16 cellular contexts compared by ENCODE assay signal in the genomic region with DNA sequence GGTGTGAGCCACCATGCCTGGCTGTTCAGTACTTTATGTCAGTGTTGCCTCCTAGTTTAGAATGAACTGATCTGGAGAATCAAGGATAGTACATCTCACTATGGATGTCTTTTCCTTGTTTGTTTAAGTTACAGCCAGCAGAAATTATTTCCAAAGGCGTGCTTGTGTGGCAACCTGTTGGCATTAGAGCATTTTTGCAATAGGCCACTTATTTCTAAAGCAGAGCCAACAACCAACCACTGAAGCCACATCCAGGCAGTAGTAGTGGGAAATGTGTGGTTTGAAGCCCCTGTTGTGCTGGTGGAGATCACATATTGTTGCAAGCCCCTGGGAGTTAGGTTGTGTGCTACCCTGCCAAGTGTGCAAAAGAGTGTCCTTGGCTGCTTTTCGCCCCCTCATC. TPM values are rescaled to one million over a fixed set of nuclear protein-coding genes. Genes with fewer than 3 reads are reported as not detected.
A peak's percentile ranks its signal among the peaks of the same experiment; 100 is the strongest.
DNase-seq lines count a peak whose midpoint lies in the region; ATAC-seq, FAIRE-seq and TF ChIP-seq lines count a peak whose summit lies in the region.
"Had no signal": no experiment of that assay in that cellular context is flagged by ENCODE, and none has a peak within 500 bp of the region (broad histone marks: within the 10 kb centered on the region; RNA-seq: fewer than 3 reads in every experiment).

No MANE protein-coding gene starts in this region.

- ATAC-seq in IMR-90 (ENCODE audit: low read depth) = no peak
- no peak for ATAC-seq in K562
- peak in 3 of 4 donors; percentile 3 to 27 (median 5) for ATAC-seq in right lobe of liver
- no peak for ATAC-seq in HG03139 (IDR thresholded peaks at IDR 0.05; ENCODE audit: unreplicated experiment)
- ATAC-seq in stimulated activated naive CD8-positive, alpha-beta T cell treated with anti-CD3 and anti-CD28 coated beads, Interleukin-15, Interleukin-2, amounts not matched to agents 100 U/mL and 50 U/mL, for 24 hours = no peak

- no peak overlapping the region for H3K14ac ChIP-seq in IMR-90 (replicated peaks; ENCODE audit: low read depth, low read length)

- H3K4me1 Mint-ChIP-seq in osteocyte (ENCODE audit: unreplicated experiment) = peaks cover 45% of the 10 kb centered on the region
- H3K4me1 Mint-ChIP-seq in glutamatergic neuron (ENCODE audit: low read depth, unreplicated experiment) = peaks cover 11% of the 10 kb centered on the region

- peaks cover 13 to 48% of the 10 kb centered on the region in 2 experiments for H3K79me1 ChIP-seq in IMR-90 (ENCODE audit: low read depth in 1 of 2, low read length in 2 of 2)

- TF ChIP-seq EP300 in K562 (IDR thresholded peaks at IDR 0.05; ENCODE audit: low read length) = no peak

- H3K36me3 ChIP-seq in IMR-90 (ENCODE audit: control insufficient read depth, insufficient read depth, low read length) = no peaks in the 10 kb centered on the region
- no peaks in the 10 kb centered on the region for H3K36me3 ChIP-seq in K562 (ENCODE audit: control insufficient read depth, insufficient read depth, low read length)
- H3K36me3 ChIP-seq in right lobe of liver = no peaks in the 10 kb centered on the region
- H3K36me3 ChIP-seq in tibial artery = no peaks in the 10 kb centered on the region
- H3K36me3 ChIP-seq: SJCRH30 had no signal

- H3K23ac ChIP-seq in IMR-90 (ENCODE audit: low read depth, low read length) = peak overlapping the region; percentile 41; the same call in 1 of the 2 replicates

- TF ChIP-seq CTCF in IMR-90 (conservative IDR thresholded peaks at IDR 0.05; ENCODE audit: low read depth, low read length) = no peak
- TF ChIP-seq CTCF in K562 (IDR thresholded peaks at IDR 0.05 in 2 of 3, conservative IDR thresholded peaks at IDR 0.05 in 1 of 3; ENCODE audit: insufficient read depth in 2 of 3, low read depth in 1 of 3, low read length in 3 of 3) = no peak
- no peak for TF ChIP-seq CTCF in right lobe of liver (IDR thresholded peaks at IDR 0.05)
- no peak for TF ChIP-seq CTCF in tibial artery (IDR thresholded peaks at IDR 0.05)
- TF ChIP-seq CTCF in osteocyte (IDR thresholded peaks at IDR 0.05) = no peak
- TF ChIP-seq CTCF in glutamatergic neuron (IDR thresholded peaks at IDR 0.05; ENCODE audit: partially characterized antibody, unreplicated experiment) = no peak

- no peak for DNase-seq in IMR-90
- no peak for DNase-seq in K562 (ENCODE audit: extremely low read depth in 1 of 4, low spot score in 3 of 4)
- DNase-seq in right lobe of liver = peak in 1 of 3 donors; percentile 57
- DNase-seq in tibial artery = no peak
- DNase-seq in osteocyte (ENCODE audit: extremely low spot score, unreplicated experiment) = no peak
- DNase-seq in stimulated activated naive CD8-positive, alpha-beta T cell treated with anti-CD3 and anti-CD28 coated beads, Interleukin-15, Interleukin-2, amounts not matched to agents 100 U/mL and 50 U/mL, for 24 hours = no peak
- DNase-seq in glutamatergic neuron = no peak
- DNase-seq: activated effector memory CD4-positive, alpha-beta T cell treated with anti-CD3 and anti-CD28 coated beads, Interleukin-2, amount 50 U/mL, for 16 hours; erythroblast; head of caudate nucleus; NCI-H1694 treated with DMSO at 0.1 percent for 48 hours; retina; SJCRH30; stimulated activated CD4-positive, alpha-beta T cell treated with anti-CD3 and anti-CD28 coated beads, Interleukin-2, amount 100 ng/mL, for 24 hours had no signal

- POLR2A ChIA-PET in IMR-90 (lab: Charles Lee; ENCODE audit: unreplicated experiment) (no interaction called here), K562 (lab: Yijun Ruan, JAX) (interaction anchor here (0.7 to 1.3 kb wide), 2 partner anchors 9 to 13 kb away, joined by 3 to 4 read pairs; no protein-coding TSS in a partner anchor)

- H3K27me3 Mint-ChIP-seq in osteocyte (ENCODE audit: unreplicated experiment) (no peaks in the 10 kb centered on the region), glutamatergic neuron (ENCODE audit: unreplicated experiment) (peaks cover 10% of the 10 kb centered on the region)

- H3K18ac ChIP-seq in IMR-90 (ENCODE audit: low read depth, low read length) = no peak overlapping the region

- peaks cover 7% of the 10 kb centered on the region for H3K4me1 ChIP-seq in IMR-90 (ENCODE audit: control insufficient read depth, insufficient read depth, low read length)
- peaks cover 9 to 12% of the 10 kb centered on the region in 2 experiments; a peak in 4 of 5 replicates for H3K4me1 ChIP-seq in K562 (replicated peaks in 1 of 2; ENCODE audit: control insufficient read depth in 2 of 2, insufficient read depth in 2 of 2, low read length in 2 of 2)
- H3K4me1 ChIP-seq in right lobe of liver = peaks cover 0 to 34% (median 14%) of the 10 kb centered on the region in 4 donors
- peaks cover 0 to 63% (median 29%) of the 10 kb centered on the region in 4 donors for H3K4me1 ChIP-seq in tibial artery
- H3K4me1 ChIP-seq: SJCRH30 had no signal

- no peak overlapping the region for H2BK20ac ChIP-seq in IMR-90 (ENCODE audit: low read depth, low read length)

- TF ChIP-seq POLR2A in IMR-90 (IDR thresholded peaks at IDR 0.05; ENCODE audit: low read depth, low read length) (no peak), K562 (conservative IDR thresholded peaks at IDR 0.05) (no peak), right lobe of liver (IDR thresholded peaks at IDR 0.05) (no peak)

- peaks cover 3% of the 10 kb centered on the region; the same call in 1 of the 2 replicates for H3K9me1 ChIP-seq in IMR-90 (ENCODE audit: insufficient read depth, low read length)
- no peaks in the 10 kb centered on the region for H3K9me1 ChIP-seq in K562 (ENCODE audit: control insufficient read depth, insufficient read depth, low read length)

- no peak overlapping the region for H3K27ac Mint-ChIP-seq in osteocyte (ENCODE audit: unreplicated experiment)
- no peak overlapping the region for H3K27ac Mint-ChIP-seq in glutamatergic neuron (ENCODE audit: unreplicated experiment)

- H3K36me3 Mint-ChIP-seq in osteocyte (ENCODE audit: unreplicated experiment) (peaks cover 5% of the 10 kb centered on the region), glutamatergic neuron (ENCODE audit: unreplicated experiment) (no peaks in the 10 kb centered on the region)

- H2BK5ac ChIP-seq in IMR-90 (ENCODE audit: low read depth, low read length, poor library complexity, severe bottlenecking) = no peak overlapping the region

- intact Hi-C loops in IMR-90 (cut with micrococcal nuclease) (no loop called here), K562 (cut with micrococcal nuclease) (loop anchor here (5.0 to 10.0 kb wide), 4 partner anchors 43 to 1035 kb away; a partner anchor contains a TSS), right lobe of liver (cut with DNase I) (no loop called here), tibial artery (cut with DNase I; ENCODE audit: low total_unique reads) (loop anchor here (10.0 kb wide), 2 partner anchors 55 to 165 kb away; no protein-coding TSS in a partner anchor)

- TF ChIP-seq RAD21 in IMR-90 (IDR thresholded peaks at IDR 0.05; ENCODE audit: low read length) (no peak), K562 (CRISPR knock-in tag; conservative IDR thresholded peaks at IDR 0.05 in 1 of 2, IDR thresholded peaks at IDR 0.05 in 1 of 2) (no peak)

- no peaks in the 10 kb centered on the region for H3K9me3 ChIP-seq in IMR-90 (ENCODE audit: control insufficient read depth, insufficient read depth, low read length)
- no peaks in the 10 kb centered on the region for H3K9me3 ChIP-seq in K562 (replicated peaks; ENCODE audit: control insufficient read depth, insufficient read depth, low read depth, low read length)
- H3K9me3 ChIP-seq in right lobe of liver = no peaks in the 10 kb centered on the region
- H3K9me3 ChIP-seq in tibial artery = no peaks in the 10 kb centered on the region
- H3K9me3 ChIP-seq: SJCRH30 had no signal

- no peak overlapping the region for H3K4ac ChIP-seq in IMR-90 (ENCODE audit: low read depth, low read length)

- dilution Hi-C loops in IMR-90 (cut with HindIII; ENCODE audit: low sequenced_read_pairs, unreplicated experiment) = no loop called here

- H2AFZ ChIP-seq in IMR-90 (replicated peaks; ENCODE audit: low read length, poor library complexity) (no peak overlapping the region), K562 (ENCODE audit: low read depth, low read length) (no peak overlapping the region)

- H3K4me3 Mint-ChIP-seq in osteocyte (ENCODE audit: unreplicated experiment) (no peak overlapping the region), glutamatergic neuron (ENCODE audit: unreplicated experiment) (no peak overlapping the region)

- BruUV-seq in IMR-90 (replicated peaks; lab: Mats Ljungman, UMichigan) (no TSS peak), K562 (replicated peaks; lab: Mats Ljungman, UMichigan) (no TSS peak)

- no peak overlapping the region for H4K5ac ChIP-seq in IMR-90 (ENCODE audit: low read depth, low read length)

- peaks cover 80% of the 10 kb centered on the region for H3K79me2 ChIP-seq in K562 (ENCODE audit: control insufficient read depth, insufficient read depth, low read length)

- H4K20me1 ChIP-seq in IMR-90 (ENCODE audit: insufficient read depth, low read length) (peaks cover 30% of the 10 kb centered on the region; the same call in 1 of the 2 replicates), K562 (replicated peaks; ENCODE audit: control insufficient read depth, insufficient read depth, low read length) (no peaks in the 10 kb centered on the region; the same call in 1 of the 2 replicates)

- peak; percentile 37 for FAIRE-seq in K562 (lab: Jason Lieb, UNC)

- H4K8ac ChIP-seq in IMR-90 (ENCODE audit: low read depth in 2 of 2, low read length in 2 of 2) = no peak overlapping the region

- H3K4me3 ChIP-seq in IMR-90 (ENCODE audit: insufficient read depth, low read depth, low read length) = no peak overlapping the region
- H3K4me3 ChIP-seq in K562 = no peak overlapping the region
- no peak overlapping the region for H3K4me3 ChIP-seq in right lobe of liver
- H3K4me3 ChIP-seq in tibial artery = peak overlapping the region in 1 of 2 donors; percentile 91
- H3K4me3 ChIP-seq: SJCRH30 had no signal

- H4K91ac ChIP-seq in IMR-90 (ENCODE audit: insufficient read depth, low read depth, low read length) = no peak overlapping the region

- H3K4me2 ChIP-seq in IMR-90 (ENCODE audit: low read depth, low read length) (no peak overlapping the region), K562 (ENCODE audit: insufficient read depth, low read length) (no peak overlapping the region)

- no peak overlapping the region for H3K56ac ChIP-seq in IMR-90 (ENCODE audit: extremely low read depth, insufficient read depth, low read length)

- CTCF ChIA-PET in IMR-90 (lab: Yijun Ruan, JAX) (no interaction called here), K562 (lab: Yijun Ruan, JAX; ENCODE audit: low intra/inter-chr PET ratio) (no interaction called here)

- no peak overlapping the region for H2BK120ac ChIP-seq in IMR-90 (ENCODE audit: low read depth, low read length)

- H2BK15ac ChIP-seq in IMR-90 (ENCODE audit: low read depth, low read length) = no peak overlapping the region

- H3K27ac ChIP-seq in IMR-90 (ENCODE audit: insufficient read depth, low read length) (no peak overlapping the region), K562 (ENCODE audit: extremely low read depth, low read depth, low read length) (no peak overlapping the region), right lobe of liver (peak overlapping the region in 1 of 3 donors; percentile 7), tibial artery (peak overlapping the region; percentile 3 to 97)
- H3K27ac ChIP-seq: KMS-11, SJCRH30 had no signal

- H3K27me3 ChIP-seq in IMR-90 (ENCODE audit: control insufficient read depth, insufficient read depth, low read length) = no peaks in the 10 kb centered on the region
- no peaks in the 10 kb centered on the region for H3K27me3 ChIP-seq in K562 (ENCODE audit: control insufficient read depth in 2 of 2, insufficient read depth in 2 of 2, low read length in 2 of 2)
- H3K27me3 ChIP-seq in right lobe of liver = no peaks in the 10 kb centered on the region
- no peaks in the 10 kb centered on the region for H3K27me3 ChIP-seq in tibial artery
- H3K27me3 ChIP-seq: SJCRH30 had no signal

- H3K9me3 Mint-ChIP-seq in osteocyte (ENCODE audit: unreplicated experiment) (no peaks in the 10 kb centered on the region), glutamatergic neuron (ENCODE audit: unreplicated experiment) (peaks cover 8% of the 10 kb centered on the region)

- H2AK9ac ChIP-seq in IMR-90 (replicated peaks; ENCODE audit: low read depth, low read length, poor library complexity) = no peak overlapping the region

- in situ Hi-C loops in IMR-90 (cut with MboI; ENCODE audit: low sequenced_read_pairs) = no loop called here
- in situ Hi-C loops in K562 (cut with MboI) = no loop called here

- H3K9ac ChIP-seq in IMR-90 (ENCODE audit: low read depth, low read length) (no peak overlapping the region), K562 (ENCODE audit: insufficient read depth in 1 of 2, low read depth in 2 of 2, low read length in 2 of 2) (no peak overlapping the region)
- H3K9ac ChIP-seq: KMS-11 had no signal

- WGBS in IMR-90 (ENCODE audit: extremely low coverage in 2 of 2, insufficient read length in 1 of 2), 2 experiments = no CpG with 5 or more reads among the region's 2 CpGs
- WGBS in K562 (ENCODE audit: insufficient coverage, low coverage, missing lambda C conversion rate) = 93% methylated on average over 2 of the region's 2 CpGs
- WGBS in right lobe of liver (ENCODE audit: insufficient coverage, low coverage, low lambda C conversion rate, missing lambda C conversion rate) = 17% methylated on average over 1 of the region's 2 CpGs

- H2AK5ac ChIP-seq in IMR-90 (ENCODE audit: low read depth, low read length) = no peak overlapping the region

RNA-seq across cellular contexts. Expression of a gene that starts 3.7 kb away (rescaled TPM):
- total RNA-seq in IMR-90 (2012; rRNA removed) = 41.0 and 46.7 TPM in 2 replicates
- polyA plus RNA-seq in IMR-90 (2012; rRNA removed) = 18.1 and 21.6 TPM in 2 replicates
- 6.1 and 6.7 TPM in 2 replicates for polyA plus RNA-seq in IMR-90 (2012; cell fraction: cytosol; rRNA removed)
- 2.8 and 17.3 TPM in 2 replicates for polyA plus RNA-seq in IMR-90 (2012; cell fraction: nucleus; rRNA removed; ENCODE audit: low replicate concordance)
- total RNA-seq in K562 (2011; cell fraction: chromatin; rRNA removed; ENCODE audit: low replicate concordance) = 21.5 and 44.0 TPM in 2 replicates
- 16.0 and 17.0 TPM in 2 replicates for total RNA-seq in K562 (2011; cell fraction: nucleolus; rRNA removed)
- total RNA-seq in K562 (2011; cell fraction: nucleoplasm; rRNA removed) = 30.9 and 54.3 TPM in 2 replicates
- 13.1 and 17.0 TPM in 2 replicates for total RNA-seq in K562 (2014; rRNA removed)
- total RNA-seq in K562 (2014; rRNA removed; fragmentation: Illumina TruSeq; extraction: Trizol) = 23.8 and 25.6 TPM in 2 replicates
- total RNA-seq in K562 (2015; rRNA removed; fragmentation: Illumina TruSeq; extraction: Trizol) = 23.1 and 24.7 TPM in 2 replicates
- total RNA-seq in K562 (2021) = 19.0 and 20.3 TPM in 2 replicates
- 19.3 and 23.4 TPM in 2 replicates for polyA plus RNA-seq in K562 (2011; rRNA removed)
- polyA plus RNA-seq in K562 (2011; cell fraction: cytosol; rRNA removed) = 8.7 and 16.6 TPM in 2 replicates
- polyA plus RNA-seq in K562 (2011; cell fraction: nucleus; rRNA removed) = 13.9 and 18.2 TPM in 2 replicates
- polyA plus RNA-seq in K562 (2012) = 14.9 and 22.1 TPM in 2 replicates
- 17.2 and 21.1 TPM in 2 replicates for polyA plus RNA-seq in K562 (2014; fragmentation: Illumina TruSeq; extraction: Trizol)
- polyA plus RNA-seq in K562 (2014; fragmentation: Nextera tagmentation; extraction: Ambion mirVana) = 1 to 10 TPM; 3.5 to 5.6 TPM
- polyA plus RNA-seq in K562 (2014; rRNA removed) = 10.4 and 14.0 TPM in 2 replicates
- polyA minus RNA-seq in K562 (2011; rRNA and poly(A)+ RNA removed) = 43.1 and 45.6 TPM in 2 replicates
- polyA minus RNA-seq in K562 (2011; cell fraction: cytosol; rRNA and poly(A)+ RNA removed) = 13.6 and 18.3 TPM in 2 replicates
- polyA minus RNA-seq in K562 (2011; cell fraction: nucleus; rRNA and poly(A)+ RNA removed) = 19.4 and 34.4 TPM in 2 replicates
- 10 to 100 TPM; 41.8 to 78.5 (median 48.9) TPM for total RNA-seq in right lobe of liver
- total RNA-seq in osteocyte = 65.5 TPM in 2 replicates
- total RNA-seq in glutamatergic neuron (ENCODE audit: unreplicated experiment) = 35.9 TPM

Comparison
In these comparisons a context has a peak if more than half of its experiments do, and no peak if none do; other contexts are left out.
1. ATAC-seq: peak in right lobe of liver (3 of 4); none in IMR-90 (single experiment), K562 (single experiment), HG03139 (single experiment) and stimulated activated naive CD8-positive, alpha-beta T cell treated with anti-CD3 and anti-CD28 coated beads, Interleukin-15, Interleukin-2, amounts not matched to agents 100 U/mL and 50 U/mL, for 24 hours (single experiment).
2. H3K27ac ChIP-seq: peak in tibial artery (2 of 2); none in IMR-90 (single experiment) and K562 (single experiment).
3. intact Hi-C loops: an anchor here in K562 (5.0 to 10.0 kb wide) and tibial artery (10.0 kb wide); none called in IMR-90 and right lobe of liver.